Comparison of ENCODE assay signal across 15 cellular contexts in the genomic region with DNA sequence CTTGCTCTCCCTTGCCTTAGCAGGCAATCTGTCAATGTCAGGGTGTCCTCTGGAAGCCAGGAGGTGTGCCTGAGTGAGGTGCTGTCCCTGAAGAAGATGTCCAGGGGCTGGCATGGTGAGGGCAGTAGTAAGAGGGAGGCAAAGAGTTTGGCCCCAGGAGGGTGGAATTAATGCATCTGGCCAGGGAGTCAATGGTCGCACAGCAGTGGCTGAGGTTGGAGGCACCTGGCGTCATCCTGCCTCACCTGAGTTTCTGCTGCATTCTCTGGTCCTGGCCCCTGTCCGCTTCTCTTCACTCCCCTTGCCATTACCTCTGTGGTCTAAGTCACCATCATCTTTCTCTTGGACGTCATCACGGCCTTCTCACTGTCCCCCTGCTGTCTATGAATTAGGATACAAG.
DNase-seq lines count a peak whose midpoint lies in the region; ATAC-seq, FAIRE-seq and TF ChIP-seq lines count a peak whose summit lies in the region.
"Had no signal": no experiment of that assay in that cellular context is flagged by ENCODE, and none has a peak within 500 bp of the region (broad histone marks: within the 10 kb centered on the region; RNA-seq: fewer than 3 reads in every experiment).

No MANE protein-coding gene starts in this region.

- WGBS in IMR-90 (ENCODE audit: extremely low coverage in 2 of 2, insufficient read length in 1 of 2), 2 experiments = 77% methylated on average over 3 of the region's 5 CpGs; no CpG with 5 or more reads in 1 of the 2 experiments
- 7% methylated on average over 5 of the region's 5 CpGs for WGBS in K562 (ENCODE audit: insufficient coverage, low coverage, missing lambda C conversion rate)
- WGBS in stomach, 5 donors = 86 to 96% (median 91%) methylated on average over 5 of the region's 5 CpGs

- H3K4me1 ChIP-seq in GM23338 (ENCODE audit: insufficient read depth) (no peaks in the 10 kb centered on the region), IMR-90 (ENCODE audit: control insufficient read depth, insufficient read depth, low read length) (peaks cover 8% of the 10 kb centered on the region; the same call in 1 of the 2 replicates), K562 (replicated peaks in 1 of 2; ENCODE audit: control insufficient read depth in 2 of 2, insufficient read depth in 2 of 2, low read length in 2 of 2) (no peaks in the 10 kb centered on the region), stomach (no peaks in the 10 kb centered on the region)
- H3K4me1 ChIP-seq: BE2C had no signal

- no peak overlapping the region for H2AK9ac ChIP-seq in IMR-90 (replicated peaks; ENCODE audit: low read depth, low read length, poor library complexity)

- H3F3A ChIP-seq in GM23338 (replicated peaks; ENCODE audit: low read depth) = no peaks in the 10 kb centered on the region

- peak overlapping the region; percentile 28; the same call in 1 of the 3 replicates for H2BK15ac ChIP-seq in IMR-90 (ENCODE audit: low read depth, low read length)

- H3K4ac ChIP-seq in IMR-90 (ENCODE audit: low read depth, low read length) = no peak overlapping the region

- H2BK5ac ChIP-seq in IMR-90 (ENCODE audit: low read depth, low read length, poor library complexity, severe bottlenecking) = no peak overlapping the region

- no peak overlapping the region for H3K18ac ChIP-seq in IMR-90 (ENCODE audit: low read depth, low read length)

- no peaks in the 10 kb centered on the region for H3K27me3 ChIP-seq in GM23338 (ENCODE audit: insufficient read depth)
- no peaks in the 10 kb centered on the region for H3K27me3 ChIP-seq in IMR-90 (ENCODE audit: control insufficient read depth, insufficient read depth, low read length)
- peaks cover 17 to 47% of the 10 kb centered on the region in 2 experiments for H3K27me3 ChIP-seq in K562 (ENCODE audit: control insufficient read depth in 2 of 2, insufficient read depth in 2 of 2, low read length in 2 of 2)
- H3K27me3 ChIP-seq in stomach = peaks cover 0 to 6% (median 0%) of the 10 kb centered on the region in 3 donors
- H3K27me3 ChIP-seq: BE2C had no signal

- H3K9me3 Mint-ChIP-seq in GM23338 = no peaks in the 10 kb centered on the region; the same call in 2 of the 3 replicates
- H3K9me3 Mint-ChIP-seq: CD4-positive, alpha-beta memory T cell had no signal

- H3K27ac Mint-ChIP-seq in GM23338 = no peak overlapping the region
- H3K27ac Mint-ChIP-seq: CD4-positive, alpha-beta memory T cell had no signal

- no peak overlapping the region for H2BK20ac ChIP-seq in IMR-90 (ENCODE audit: low read depth, low read length)

- H3K4me1 Mint-ChIP-seq in GM23338 = no peaks in the 10 kb centered on the region

- intact Hi-C loops in IMR-90 (cut with micrococcal nuclease) (loop anchor here (1.0 kb wide), 1 partner anchor 392 kb away; no protein-coding TSS in a partner anchor), K562 (cut with micrococcal nuclease) (loop anchor here (1.0 to 5.0 kb wide), 2 partner anchors 378 to 392 kb away; no protein-coding TSS in a partner anchor), left cardiac atrium (cut with DNase I) (loop anchor here (2.0 to 5.0 kb wide), 2 partner anchors 391 to 393 kb away; no protein-coding TSS in a partner anchor), stomach (cut with DNase I; ENCODE audit: low total_unique reads) (no loop called here)

- H3K4me3 Mint-ChIP-seq in GM23338 = no peak overlapping the region
- H3K4me3 Mint-ChIP-seq: CD4-positive, alpha-beta memory T cell had no signal

- no peak overlapping the region for H3K23ac ChIP-seq in IMR-90 (ENCODE audit: low read depth, low read length)

- H3K27ac ChIP-seq in GM23338 (ENCODE audit: low read depth) (no peak overlapping the region), IMR-90 (ENCODE audit: insufficient read depth, low read length) (no peak overlapping the region), K562 (ENCODE audit: extremely low read depth, low read depth, low read length) (no peak overlapping the region), stomach (no peak overlapping the region)
- H3K27ac ChIP-seq: C4-2B had no signal

- no peak overlapping the region for H3K14ac ChIP-seq in IMR-90 (replicated peaks; ENCODE audit: low read depth, low read length)

- H3K36me3 ChIP-seq in GM23338 (ENCODE audit: insufficient read depth) (no peaks in the 10 kb centered on the region), IMR-90 (ENCODE audit: control insufficient read depth, insufficient read depth, low read length) (no peaks in the 10 kb centered on the region), K562 (ENCODE audit: control insufficient read depth, insufficient read depth, low read length) (no peaks in the 10 kb centered on the region), stomach (no peaks in the 10 kb centered on the region)
- H3K36me3 ChIP-seq: BE2C had no signal

- DNase-seq in GM23338 (ENCODE audit: low spot score) (no peak), IMR-90 (no peak), K562 (ENCODE audit: extremely low read depth in 1 of 4, low spot score in 3 of 4) (no peak), left cardiac atrium (no peak), stomach (no peak), NCI-H2196 (lab: John Stamatoyannopoulos, UW; ENCODE audit: unreplicated experiment) (no peak)
- DNase-seq: DMS79 treated with DMSO at 0.1 percent for 48 hours had no signal

- peaks cover 7% of the 10 kb centered on the region for H3K27me3 Mint-ChIP-seq in GM23338 (ENCODE audit: insufficient read depth, low read depth, poor library complexity)

- dilution Hi-C loops in IMR-90 (cut with HindIII; ENCODE audit: low sequenced_read_pairs, unreplicated experiment) = no loop called here

- no peak for FAIRE-seq in K562 (lab: Jason Lieb, UNC)
- FAIRE-seq: A204.1, D721Med, GM12891, H54 had no signal

- in situ Hi-C loops in IMR-90 (cut with MboI; ENCODE audit: low sequenced_read_pairs) = loop anchor here (5.0 kb wide), 1 partner anchor 393 kb away; no protein-coding TSS in a partner anchor
- in situ Hi-C loops in K562 (cut with MboI) = loop anchor here (10.0 kb wide), 1 partner anchor 395 kb away; no protein-coding TSS in a partner anchor

- BruUV-seq in IMR-90 (replicated peaks; lab: Mats Ljungman, UMichigan) = no TSS peak
- no TSS peak for BruUV-seq in K562 (replicated peaks; lab: Mats Ljungman, UMichigan)

- no peak overlapping the region for H3K9ac ChIP-seq in IMR-90 (ENCODE audit: low read depth, low read length)
- no peak overlapping the region for H3K9ac ChIP-seq in K562 (ENCODE audit: insufficient read depth in 1 of 2, low read depth in 2 of 2, low read length in 2 of 2)

- no peaks in the 10 kb centered on the region for H4K20me1 ChIP-seq in GM23338 (replicated peaks; ENCODE audit: insufficient read depth)
- H4K20me1 ChIP-seq in IMR-90 (ENCODE audit: insufficient read depth, low read length) = no peaks in the 10 kb centered on the region
- no peaks in the 10 kb centered on the region for H4K20me1 ChIP-seq in K562 (replicated peaks; ENCODE audit: control insufficient read depth, insufficient read depth, low read length)

- H3K4me3 ChIP-seq in GM23338 (no peak overlapping the region), IMR-90 (ENCODE audit: insufficient read depth, low read depth, low read length) (no peak overlapping the region), K562 (no peak overlapping the region), stomach (no peak overlapping the region)

- H3K9me2 ChIP-seq in GM23338 (ENCODE audit: insufficient read depth) = no peaks in the 10 kb centered on the region

- H3K9me3 ChIP-seq in IMR-90 (ENCODE audit: control insufficient read depth, insufficient read depth, low read length) = no peaks in the 10 kb centered on the region
- no peaks in the 10 kb centered on the region for H3K9me3 ChIP-seq in K562 (replicated peaks; ENCODE audit: control insufficient read depth, insufficient read depth, low read depth, low read length)
- peaks cover 0 to 4% (median 0%) of the 10 kb centered on the region in 4 donors for H3K9me3 ChIP-seq in stomach
- H3K9me3 ChIP-seq: BE2C had no signal

- no peak overlapping the region for H4K5ac ChIP-seq in IMR-90 (ENCODE audit: low read depth, low read length)

- POLR2A ChIA-PET in IMR-90 (lab: Charles Lee; ENCODE audit: unreplicated experiment) = no interaction called here
- POLR2A ChIA-PET in K562 (lab: Yijun Ruan, JAX) = no interaction called here

- H3K4me2 ChIP-seq in GM23338 (no peak overlapping the region), IMR-90 (ENCODE audit: low read depth, low read length) (no peak overlapping the region), K562 (ENCODE audit: insufficient read depth, low read length) (no peak overlapping the region)

- H4K91ac ChIP-seq in IMR-90 (ENCODE audit: insufficient read depth, low read depth, low read length) = no peak overlapping the region

- ATAC-seq in GM23338 (no peak), IMR-90 (ENCODE audit: low read depth) (no peak), K562 (no peak), left cardiac atrium (no peak)

- H3K9me1 ChIP-seq in IMR-90 (ENCODE audit: insufficient read depth, low read length) = no peaks in the 10 kb centered on the region; the same call in 1 of the 2 replicates
- H3K9me1 ChIP-seq in K562 (ENCODE audit: control insufficient read depth, insufficient read depth, low read length) = no peaks in the 10 kb centered on the region

- H3K36me3 Mint-ChIP-seq in GM23338 (ENCODE audit: low read depth) = 0 out of 3 replicates have a peak, but pooled peaks cover 3% of the 10 kb centered on the region
- H3K36me3 Mint-ChIP-seq: CD4-positive, alpha-beta memory T cell had no signal

- H2AFZ ChIP-seq in GM23338 (0 out of 2 replicates have a peak overlapping the region, but pooled peaks have one; percentile 18), IMR-90 (replicated peaks; ENCODE audit: low read length, poor library complexity) (no peak overlapping the region), K562 (ENCODE audit: low read depth, low read length) (peak overlapping the region; percentile 64; the same call in 1 of the 2 replicates)

- no peak overlapping the region for H4K8ac ChIP-seq in IMR-90 (ENCODE audit: low read depth in 2 of 2, low read length in 2 of 2)

- H2BK120ac ChIP-seq in IMR-90 (ENCODE audit: low read depth, low read length) = no peak overlapping the region

- H3K79me1 ChIP-seq in IMR-90 (ENCODE audit: low read depth in 1 of 2, low read length in 2 of 2) = no peaks in the 10 kb centered on the region

- TF ChIP-seq RAD21 in IMR-90 (IDR thresholded peaks at IDR 0.05; ENCODE audit: low read length) = no peak
- no peak for TF ChIP-seq RAD21 in K562 (CRISPR knock-in tag; conservative IDR thresholded peaks at IDR 0.05 in 1 of 2, IDR thresholded peaks at IDR 0.05 in 1 of 2)

- H3K56ac ChIP-seq in IMR-90 (ENCODE audit: extremely low read depth, insufficient read depth, low read length) = no peak overlapping the region

- no peak for TF ChIP-seq CTCF in GM23338 (conservative IDR thresholded peaks at IDR 0.05; ENCODE audit: low read depth in 2 of 2)
- TF ChIP-seq CTCF in IMR-90 (conservative IDR thresholded peaks at IDR 0.05; ENCODE audit: low read depth, low read length) = no peak
- no peak for TF ChIP-seq CTCF in K562 (IDR thresholded peaks at IDR 0.05 in 2 of 3, conservative IDR thresholded peaks at IDR 0.05 in 1 of 3; ENCODE audit: insufficient read depth in 2 of 3, low read depth in 1 of 3, low read length in 3 of 3)
- TF ChIP-seq CTCF in subcutaneous adipose tissue (IDR thresholded peaks at IDR 0.05; ENCODE audit: low read depth) = peak; percentile 43
- no peak for TF ChIP-seq CTCF in stomach (IDR thresholded peaks at IDR 0.05)

- no peaks in the 10 kb centered on the region for H3K79me2 ChIP-seq in GM23338 (replicated peaks; ENCODE audit: insufficient read depth)
- no peaks in the 10 kb centered on the region for H3K79me2 ChIP-seq in K562 (ENCODE audit: control insufficient read depth, insufficient read depth, low read length)

- CTCF ChIA-PET in IMR-90 (lab: Yijun Ruan, JAX) = interaction anchor here (0.7 kb wide), 1 partner anchor 396 kb away, joined by 3 read pairs; no protein-coding TSS in a partner anchor
- CTCF ChIA-PET in K562 (lab: Yijun Ruan, JAX; ENCODE audit: low intra/inter-chr PET ratio) = interaction anchor here (1.2 kb wide), 1 partner anchor 391 kb away, joined by 3 read pairs; no protein-coding TSS in a partner anchor

- H2AK5ac ChIP-seq in IMR-90 (ENCODE audit: low read depth, low read length) = peak overlapping the region; percentile 42; the same call in 1 of the 2 replicates

- TF ChIP-seq EP300 in K562 (IDR thresholded peaks at IDR 0.05; ENCODE audit: low read length) (no peak), stomach (IDR thresholded peaks at IDR 0.05) (no peak)

- TF ChIP-seq POLR2A in IMR-90 (IDR thresholded peaks at IDR 0.05; ENCODE audit: low read depth, low read length) (no peak), K562 (conservative IDR thresholded peaks at IDR 0.05) (no peak), stomach (IDR thresholded peaks at IDR 0.05) (no peak)
